8 cellular contexts compared by ENCODE assay signal in genomic region chr5:158013939-158014338, GRCh38.
DNase-seq lines count a peak whose midpoint lies in the region; FAIRE-seq and TF ChIP-seq lines count a peak whose summit lies in the region.

No MANE protein-coding gene starts in this region.

- no CpG with 5 or more reads among the region's 6 CpGs for WGBS in mesendoderm (ENCODE audit: extremely low coverage, insufficient coverage, low lambda C conversion rate)

- H3K18ac ChIP-seq in mesendoderm (ENCODE audit: low read length): no peak overlapping the region

- H3K4me2 ChIP-seq in Karpas-422 (ENCODE audit: low read depth, low read length, poor library complexity, severe bottlenecking) (no peak overlapping the region), mesendoderm (ENCODE audit: low read length) (no peak overlapping the region)

- no peak overlapping the region for H2AFZ ChIP-seq in Karpas-422 (ENCODE audit: low read length)

- H3K27me3 ChIP-seq in Karpas-422 (ENCODE audit: low read length): no peaks in the 10 kb centered on the region
- no peaks in the 10 kb centered on the region for H3K27me3 ChIP-seq in mesendoderm (ENCODE audit: insufficient read depth, low read length, poor library complexity)

- no peak overlapping the region for H2BK5ac ChIP-seq in mesendoderm (ENCODE audit: low read length)

- H2AK5ac ChIP-seq in mesendoderm (ENCODE audit: low read length): no peak overlapping the region

- no peak overlapping the region for H3K23ac ChIP-seq in mesendoderm (ENCODE audit: low read length)

- no peak overlapping the region for H4K8ac ChIP-seq in mesendoderm (ENCODE audit: low read depth, low read length)

- no peak overlapping the region for H4K5ac ChIP-seq in mesendoderm (ENCODE audit: low read length)

- no peaks in the 10 kb centered on the region for H3K9me2 ChIP-seq in Karpas-422 (replicated peaks; ENCODE audit: insufficient read depth, low read length)

- H3K4me1 ChIP-seq in Karpas-422 (ENCODE audit: low read length): no peaks in the 10 kb centered on the region
- H3K4me1 ChIP-seq in mesendoderm (ENCODE audit: control insufficient read depth, low read depth, low read length): peaks cover 21% of the 10 kb centered on the region

- H3K9me3 ChIP-seq in Karpas-422 (ENCODE audit: low read length): no peaks in the 10 kb centered on the region

- no peaks in the 10 kb centered on the region for H4K20me1 ChIP-seq in Karpas-422 (ENCODE audit: insufficient read depth, low read depth, low read length)

- H3K56ac ChIP-seq in mesendoderm (ENCODE audit: low read length): peak overlapping the region; percentile 74

- H3K9ac ChIP-seq in Karpas-422 (ENCODE audit: low read length) (no peak overlapping the region), mesendoderm (ENCODE audit: low read length) (no peak overlapping the region)

- no peak overlapping the region for H2BK120ac ChIP-seq in mesendoderm (ENCODE audit: low read depth, low read length)

- no peak for FAIRE-seq in D721Med (lab: Jason Lieb, UNC)

- H3K79me2 ChIP-seq in Karpas-422 (ENCODE audit: low read length) (no peaks in the 10 kb centered on the region), mesendoderm (ENCODE audit: control insufficient read depth, insufficient read depth, low read length) (no peaks in the 10 kb centered on the region)

- H3K27ac ChIP-seq in Karpas-422 (ENCODE audit: low read length) (no peak overlapping the region), mesendoderm (ENCODE audit: low read depth, low read length) (no peak overlapping the region)

- DNase-seq in D721Med (ENCODE audit: insufficient read length, low spot score) (no peak), Karpas-422 (peak; percentile 66), dedifferentiated amniotic fluid mesenchymal stem cell (ENCODE audit: extremely low spot score) (peak; percentile 52), mesendoderm (peak; percentile 89), COR-L47 (lab: John Stamatoyannopoulos, UW) (no peak), activated gamma-delta T cell treated with Interleukin-2 at 50 U/mL for 16 hours (no peak)
- DNase-seq in effector CD8-positive, alpha-beta T cell (lab: John Stamatoyannopoulos, UW): no peak
- DNase-seq in activated CD4-positive, alpha-beta T cell treated with anti-CD3 and anti-CD28 coated beads, Interleukin-2, amount 50 U/mL, for 1 hour: no peak

- H3K4me3 ChIP-seq in Karpas-422 (ENCODE audit: low read length) (no peak overlapping the region), mesendoderm (ENCODE audit: low read length) (no peak overlapping the region)

- H3K4ac ChIP-seq in mesendoderm (ENCODE audit: low read depth, low read length): no peak overlapping the region

- H3K79me1 ChIP-seq in mesendoderm (ENCODE audit: low read length): no peaks in the 10 kb centered on the region

- H3K36me3 ChIP-seq in Karpas-422 (ENCODE audit: insufficient read depth, low read length) (no peaks in the 10 kb centered on the region), mesendoderm (ENCODE audit: control insufficient read depth, insufficient read depth, low read length) (no peaks in the 10 kb centered on the region)

- TF ChIP-seq CTCF in D721Med (IDR thresholded peaks at IDR 0.05; ENCODE audit: insufficient read depth, missing control alignments): peak; percentile 26

- no peak overlapping the region for H2BK15ac ChIP-seq in mesendoderm (replicated peaks; ENCODE audit: low read depth)

Comparison
In these comparisons a context has a peak if more than half of its experiments do, and no peak if none do; other contexts are left out.
1. DNase-seq: peak in Karpas-422 (single experiment), dedifferentiated amniotic fluid mesenchymal stem cell (single experiment) and mesendoderm (single experiment); none in D721Med (single experiment), COR-L47 (single experiment), effector CD8-positive, alpha-beta T cell (single experiment), activated gamma-delta T cell treated with Interleukin-2 at 50 U/mL for 16 hours (single experiment) and activated CD4-positive, alpha-beta T cell treated with anti-CD3 and anti-CD28 coated beads, Interleukin-2, amount 50 U/mL, for 1 hour (single experiment).